16 cellular contexts compared by ENCODE assay signal in genomic region chr15:85604194-85604593, GRCh38.
DNase-seq lines count a peak whose midpoint lies in the region; ATAC-seq and TF ChIP-seq lines count a peak whose summit lies in the region.
"Had no signal": no experiment of that assay in that cellular context is flagged by ENCODE, and none has a peak within 500 bp of the region (broad histone marks: within the 10 kb centered on the region; RNA-seq: fewer than 3 reads in every experiment).

No MANE protein-coding gene starts in this region.

- no peak for DNase-seq in activated CD4-positive, alpha-beta T cell treated with anti-CD3 and anti-CD28 coated beads for 36 hours
- no peak for DNase-seq in activated CD4-positive, alpha-beta T cell treated with anti-CD3 and anti-CD28 coated beads, Interleukin-2, amount 50 U/mL, for 48 hours
- DNase-seq in natural killer cell treated with Interleukin-12 subunit alpha and Interleukin-12 subunit beta and Interleukin-15 and Interleukin-18, amount 100 ng/mL, for 72 hours (ENCODE audit: low spot score), result no peak
- DNase-seq in natural killer cell (no peak), smooth muscle cell (lab: John Stamatoyannopoulos, UW; ENCODE audit: unreplicated experiment) (no peak), putamen (ENCODE audit: low spot score) (no peak)
- no peak for DNase-seq in activated naive CD8-positive, alpha-beta T cell treated with anti-CD3 and anti-CD28 coated beads for 36 hours
- DNase-seq: 8988T; Calu3; CD8-positive, alpha-beta T cell; DMS79 treated with DMSO at 0.1 percent for 48 hours; GF-D8; HCEC 1CT had no signal

- no peak overlapping the region for H3K4me2 ChIP-seq in smooth muscle cell
- H3K4me2 ChIP-seq: BLaER1, GM23338 had no signal

- ATAC-seq in activated CD4-positive, alpha-beta T cell treated with anti-CD3 and anti-CD28 coated beads for 36 hours, result peak; percentile 27
- no peak for ATAC-seq in natural killer cell treated with Interleukin-12 subunit alpha and Interleukin-12 subunit beta and Interleukin-15 and Interleukin-18, amount 100 ng/mL, for 72 hours
- no peak for ATAC-seq in natural killer cell
- ATAC-seq: CD8-positive, alpha-beta T cell; GM23338 had no signal

- intact Hi-C loops in activated CD4-positive, alpha-beta T cell treated with anti-CD3 and anti-CD28 coated beads for 36 hours (cut with DNase I, micrococcal nuclease), result no loop called here
- intact Hi-C loops in natural killer cell (cut with micrococcal nuclease), result no loop called here

- CTCF ChIA-PET in activated CD4-positive, alpha-beta T cell treated with anti-CD3 and anti-CD28 coated beads for 36 hours (lab: Charles Lee), result interaction anchor here (1.0 to 1.5 kb wide), 4 partner anchors 12 to 99 kb away, joined by 3 to 5 read pairs (median 4); no protein-coding TSS in a partner anchor

- H3K9ac ChIP-seq in smooth muscle cell (ENCODE audit: low read depth), result no peak overlapping the region
- H3K9ac ChIP-seq: BLaER1 had no signal

- no peaks in the 10 kb centered on the region for H3K36me3 ChIP-seq in smooth muscle cell (ENCODE audit: low read depth)

- H3K27ac ChIP-seq in smooth muscle cell (ENCODE audit: low read depth), result peak overlapping the region; percentile 18
- H3K27ac ChIP-seq: BLaER1, HL-60 had no signal

- H3K4me3 ChIP-seq in smooth muscle cell, result no peak overlapping the region
- H3K4me3 ChIP-seq: BLaER1, GM23338 had no signal

- H3K4me1 Mint-ChIP-seq in activated CD4-positive, alpha-beta T cell treated with anti-CD3 and anti-CD28 coated beads for 36 hours, result peaks cover 23% of the 10 kb centered on the region
- peaks cover 19 to 38% of the 10 kb centered on the region in 2 donors for H3K4me1 Mint-ChIP-seq in natural killer cell treated with Interleukin-12 subunit alpha and Interleukin-12 subunit beta and Interleukin-15 and Interleukin-18, amount 100 ng/mL, for 72 hours (ENCODE audit: low read depth in 2 of 2)
- H3K4me1 Mint-ChIP-seq in natural killer cell, result peaks cover 23 to 26% of the 10 kb centered on the region in 2 donors
- H3K4me1 Mint-ChIP-seq in activated naive CD8-positive, alpha-beta T cell treated with anti-CD3 and anti-CD28 coated beads for 36 hours, result peaks cover 17% of the 10 kb centered on the region

- no peaks in the 10 kb centered on the region for H3K27me3 ChIP-seq in smooth muscle cell (ENCODE audit: low read depth)
- H3K27me3 ChIP-seq: BLaER1 had no signal

- peaks cover 12% of the 10 kb centered on the region for H3K4me1 ChIP-seq in smooth muscle cell (ENCODE audit: low read depth)

- H3K36me3 Mint-ChIP-seq in activated CD4-positive, alpha-beta T cell treated with anti-CD3 and anti-CD28 coated beads for 36 hours (ENCODE audit: low read depth), result peaks cover 19% of the 10 kb centered on the region
- H3K36me3 Mint-ChIP-seq in natural killer cell treated with Interleukin-12 subunit alpha and Interleukin-12 subunit beta and Interleukin-15 and Interleukin-18, amount 100 ng/mL, for 72 hours, result peaks cover 5% of the 10 kb centered on the region
- peaks cover 7% of the 10 kb centered on the region for H3K36me3 Mint-ChIP-seq in natural killer cell
- peaks cover 28% of the 10 kb centered on the region for H3K36me3 Mint-ChIP-seq in activated naive CD8-positive, alpha-beta T cell treated with anti-CD3 and anti-CD28 coated beads for 36 hours

- no peaks in the 10 kb centered on the region for H3K27me3 Mint-ChIP-seq in activated CD4-positive, alpha-beta T cell treated with anti-CD3 and anti-CD28 coated beads for 36 hours
- H3K27me3 Mint-ChIP-seq in natural killer cell treated with Interleukin-12 subunit alpha and Interleukin-12 subunit beta and Interleukin-15 and Interleukin-18, amount 100 ng/mL, for 72 hours, result no peaks in the 10 kb centered on the region
- no peaks in the 10 kb centered on the region for H3K27me3 Mint-ChIP-seq in natural killer cell (ENCODE audit: low read depth in 2 of 2)
- H3K27me3 Mint-ChIP-seq in activated naive CD8-positive, alpha-beta T cell treated with anti-CD3 and anti-CD28 coated beads for 36 hours, result no peaks in the 10 kb centered on the region

- H3F3A ChIP-seq in smooth muscle cell (ENCODE audit: low read depth), result peaks cover 22% of the 10 kb centered on the region

- no peak overlapping the region for H2AFZ ChIP-seq in smooth muscle cell (ENCODE audit: low read depth)
- H2AFZ ChIP-seq: GM23338 had no signal

- no peak overlapping the region for H3K4me3 Mint-ChIP-seq in activated CD4-positive, alpha-beta T cell treated with anti-CD3 and anti-CD28 coated beads for 36 hours
- no peak overlapping the region for H3K4me3 Mint-ChIP-seq in natural killer cell treated with Interleukin-12 subunit alpha and Interleukin-12 subunit beta and Interleukin-15 and Interleukin-18, amount 100 ng/mL, for 72 hours
- H3K4me3 Mint-ChIP-seq in natural killer cell, result no peak overlapping the region
- H3K4me3 Mint-ChIP-seq in activated naive CD8-positive, alpha-beta T cell treated with anti-CD3 and anti-CD28 coated beads for 36 hours, result no peak overlapping the region
- H3K4me3 Mint-ChIP-seq: CD8-positive, alpha-beta T cell; GM23338 had no signal

- 96% methylated on average over 3 of the region's 3 CpGs for WGBS in smooth muscle cell (ENCODE audit: low lambda C conversion rate)

- H4K20me1 ChIP-seq in smooth muscle cell (ENCODE audit: low read depth), result no peaks in the 10 kb centered on the region
- H4K20me1 ChIP-seq: BLaER1 had no signal

- H3K79me2 ChIP-seq in smooth muscle cell (ENCODE audit: low read depth), result peaks cover 6% of the 10 kb centered on the region

- POLR2A ChIA-PET in activated CD4-positive, alpha-beta T cell treated with anti-CD3 and anti-CD28 coated beads for 36 hours (lab: Charles Lee), result no interaction called here

- no peak overlapping the region for H3K27ac Mint-ChIP-seq in activated CD4-positive, alpha-beta T cell treated with anti-CD3 and anti-CD28 coated beads for 36 hours
- peak overlapping the region; percentile 31 to 42 for H3K27ac Mint-ChIP-seq in natural killer cell treated with Interleukin-12 subunit alpha and Interleukin-12 subunit beta and Interleukin-15 and Interleukin-18, amount 100 ng/mL, for 72 hours
- no peak overlapping the region for H3K27ac Mint-ChIP-seq in natural killer cell
- no peak overlapping the region for H3K27ac Mint-ChIP-seq in activated naive CD8-positive, alpha-beta T cell treated with anti-CD3 and anti-CD28 coated beads for 36 hours
- H3K27ac Mint-ChIP-seq: CD8-positive, alpha-beta T cell had no signal

- TF ChIP-seq CTCF in natural killer cell (IDR thresholded peaks at IDR 0.05) (no peak), smooth muscle cell (IDR thresholded peaks at IDR 0.05; ENCODE audit: borderline replicate concordance, insufficient read depth, poor library complexity, severe bottlenecking) (no peak)

- H3K9me3 Mint-ChIP-seq in activated CD4-positive, alpha-beta T cell treated with anti-CD3 and anti-CD28 coated beads for 36 hours (ENCODE audit: low read depth), result no peaks in the 10 kb centered on the region
- no peaks in the 10 kb centered on the region for H3K9me3 Mint-ChIP-seq in natural killer cell treated with Interleukin-12 subunit alpha and Interleukin-12 subunit beta and Interleukin-15 and Interleukin-18, amount 100 ng/mL, for 72 hours
- H3K9me3 Mint-ChIP-seq in natural killer cell, result no peaks in the 10 kb centered on the region
- no peaks in the 10 kb centered on the region for H3K9me3 Mint-ChIP-seq in activated naive CD8-positive, alpha-beta T cell treated with anti-CD3 and anti-CD28 coated beads for 36 hours
- H3K9me3 Mint-ChIP-seq: CD8-positive, alpha-beta T cell; GM23338 had no signal

- no peaks in the 10 kb centered on the region for H3K9me3 ChIP-seq in smooth muscle cell (replicated peaks; ENCODE audit: low read depth)
- H3K9me3 ChIP-seq: BLaER1 had no signal

Comparison
In these comparisons a context has a peak if more than half of its experiments do, and no peak if none do; other contexts are left out.
1. H3K27ac Mint-ChIP-seq: peak in natural killer cell treated with Interleukin-12 subunit alpha and Interleukin-12 subunit beta and Interleukin-15 and Interleukin-18, amount 100 ng/mL, for 72 hours (2 of 2); none in activated CD4-positive, alpha-beta T cell treated with anti-CD3 and anti-CD28 coated beads for 36 hours (single experiment), natural killer cell (0 of 2) and activated naive CD8-positive, alpha-beta T cell treated with anti-CD3 and anti-CD28 coated beads for 36 hours (single experiment).